Comparison of ENCODE assay signal across 18 cellular contexts in the genomic region with DNA sequence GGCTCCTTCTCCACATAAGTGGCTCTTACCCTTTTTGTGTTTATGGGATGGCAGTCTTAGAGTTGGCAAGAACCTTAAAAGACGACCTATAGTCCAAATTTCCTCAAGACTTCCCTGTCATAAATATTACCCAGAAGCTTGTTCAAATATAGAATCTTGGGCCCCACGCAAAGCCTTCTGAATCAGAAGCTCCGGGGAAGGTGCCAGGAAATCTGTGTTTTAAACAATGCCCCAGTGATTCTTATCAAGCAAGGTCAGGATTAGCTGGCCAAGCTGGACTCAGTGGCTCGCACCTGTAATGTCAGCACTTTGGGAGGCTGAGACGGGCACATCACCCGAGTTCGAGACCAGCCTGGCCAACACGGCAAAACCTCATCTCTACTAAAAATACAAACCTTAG.
A peak's percentile ranks its signal among the peaks of the same experiment; 100 is the strongest.
DNase-seq lines count a peak whose midpoint lies in the region; TF ChIP-seq lines count a peak whose summit lies in the region.
"Had no signal": no experiment of that assay in that cellular context is flagged by ENCODE, and none has a peak within 500 bp of the region (broad histone marks: within the 10 kb centered on the region; RNA-seq: fewer than 3 reads in every experiment).

No MANE protein-coding gene starts in this region.

- H3K4me3 ChIP-seq in mammary epithelial cell (replicated peaks in 1 of 3; ENCODE audit: insufficient read depth in 1 of 3, low read depth in 2 of 3, low read length in 3 of 3) (no peak overlapping the region), fibroblast of villous mesenchyme (ENCODE audit: low read depth, low read length) (no peak overlapping the region), stomach smooth muscle (ENCODE audit: low read length in 2 of 2) (no peak overlapping the region), testis (no peak overlapping the region)

- H3K27me3 ChIP-seq in mammary epithelial cell (ENCODE audit: insufficient read depth, low read length) (no peaks in the 10 kb centered on the region), stomach smooth muscle (ENCODE audit: control insufficient read depth in 1 of 2, insufficient read depth in 2 of 2, low read length in 2 of 2) (no peaks in the 10 kb centered on the region), testis (no peaks in the 10 kb centered on the region)

- DNase-seq in MCF 10A (ENCODE audit: unreplicated experiment) (peak; percentile 26), mammary epithelial cell (no peak), fibroblast of villous mesenchyme (ENCODE audit: low read depth) (peak; percentile 18), HPDE6-E6E7 (ENCODE audit: extremely low spot score) (no peak), NCI-H1694 treated with DMSO at 0.1 percent for 48 hours (lab: John Stamatoyannopoulos, UW) (no peak), testis (no peak)
- DNase-seq: 8988T; activated CD4-positive, CD25-positive, alpha-beta regulatory T cell treated with anti-CD3 and anti-CD28 coated beads, Interleukin-2, amount 50 U/mL, for 72 hours; activated gamma-delta T cell treated with Interleukin-2 at 50 U/mL for 16 hours; central memory CD4-positive, alpha-beta T cell; endodermal cell; left cardiac atrium; NCI-H187 treated with DMSO at 0.1 percent for 48 hours; NCI-H526 treated with DMSO at 0.1 percent for 48 hours; substantia nigra; SW 1271 had no signal

- dilution Hi-C loops in mammary epithelial cell (cut with HindIII; ENCODE audit: low sequenced_read_pairs) = no loop called here

- H3K9ac ChIP-seq in mammary epithelial cell (ENCODE audit: insufficient read depth, low read length) (no peak overlapping the region), stomach smooth muscle (ENCODE audit: low read length in 2 of 2) (no peak overlapping the region)

- no peak for TF ChIP-seq POLR2A in testis (IDR thresholded peaks at IDR 0.05)

- intact Hi-C loops in MCF 10A (cut with micrococcal nuclease) (no loop called here), mammary epithelial cell (cut with micrococcal nuclease) (no loop called here), testis (cut with DNase I; ENCODE audit: low total_unique reads) (no loop called here)

- peaks cover 5% of the 10 kb centered on the region for H3K79me2 ChIP-seq in mammary epithelial cell (ENCODE audit: insufficient read depth, low read length)

- no peaks in the 10 kb centered on the region for H4K20me1 ChIP-seq in mammary epithelial cell (ENCODE audit: insufficient read depth, low read length)

- BruUV-seq in MCF 10A (replicated peaks; lab: Mats Ljungman, UMichigan) (no TSS peak), mammary epithelial cell (replicated peaks; lab: Mats Ljungman, UMichigan) (no TSS peak)

- H3K36me3 ChIP-seq in mammary epithelial cell (ENCODE audit: insufficient read depth, low read length) (peaks cover 5% of the 10 kb centered on the region), stomach smooth muscle (ENCODE audit: control insufficient read depth in 2 of 2, insufficient read depth in 2 of 2, low read length in 2 of 2) (peaks cover 0 to 12% of the 10 kb centered on the region in 2 donors), testis (ENCODE audit: low read depth, missing control alignments) (no peaks in the 10 kb centered on the region)

- H3K4me1 ChIP-seq in mammary epithelial cell (ENCODE audit: insufficient read depth, low read length) = peaks cover 24% of the 10 kb centered on the region
- H3K4me1 ChIP-seq in stomach smooth muscle (ENCODE audit: control insufficient read depth, insufficient read depth, low read length) = peaks cover 47% of the 10 kb centered on the region
- H3K4me1 ChIP-seq in testis = no peaks in the 10 kb centered on the region

- H3K4me3 Mint-ChIP-seq in MCF 10A (ENCODE audit: unreplicated experiment) = no peak overlapping the region
- H3K4me3 Mint-ChIP-seq: endodermal cell had no signal

- peaks cover 39% of the 10 kb centered on the region for H3K36me3 Mint-ChIP-seq in MCF 10A (ENCODE audit: insufficient read depth, unreplicated experiment)

- in situ Hi-C loops in mammary epithelial cell (cut with MboI; ENCODE audit: low sequenced_read_pairs in 2 of 2) = no loop called here

- no peak overlapping the region for H3K4me2 ChIP-seq in mammary epithelial cell (ENCODE audit: insufficient read depth, low read depth, low read length)

- CTCF ChIA-PET in MCF 10A (lab: Yijun Ruan, JAX) = interaction anchor here (0.5 to 0.7 kb wide), 2 partner anchors 9 to 39 kb away, joined by 4 read pairs; no protein-coding TSS in a partner anchor
- CTCF ChIA-PET in mammary epithelial cell (lab: Charles Lee; ENCODE audit: low non-redundant PET) = no interaction called here

- peaks cover 15% of the 10 kb centered on the region for H3K4me1 Mint-ChIP-seq in MCF 10A (ENCODE audit: insufficient read depth, unreplicated experiment)

- TF ChIP-seq CTCF in MCF 10A (IDR thresholded peaks at IDR 0.05; ENCODE audit: unreplicated experiment) = no peak
- TF ChIP-seq CTCF in mammary epithelial cell (conservative IDR thresholded peaks at IDR 0.05 in 1 of 2, IDR thresholded peaks at IDR 0.05 in 1 of 2; ENCODE audit: extremely low read depth in 1 of 2, insufficient read depth in 1 of 2, low read depth in 1 of 2, low read length in 2 of 2) = no peak
- TF ChIP-seq CTCF in fibroblast of villous mesenchyme (IDR thresholded peaks at IDR 0.05; ENCODE audit: insufficient read depth, low read depth, low read length) = no peak
- no peak for TF ChIP-seq CTCF in testis (IDR thresholded peaks at IDR 0.05)

- no peak overlapping the region for H2AFZ ChIP-seq in mammary epithelial cell (ENCODE audit: low read depth, low read length)

- no peaks in the 10 kb centered on the region for H3K27me3 Mint-ChIP-seq in MCF 10A (ENCODE audit: insufficient read depth, unreplicated experiment)

- H3K9me3 ChIP-seq in mammary epithelial cell (replicated peaks; ENCODE audit: insufficient read depth, low read length) = no peaks in the 10 kb centered on the region
- H3K9me3 ChIP-seq in stomach smooth muscle (ENCODE audit: control insufficient read depth in 2 of 2, low read length in 2 of 2) = no peaks in the 10 kb centered on the region
- H3K9me3 ChIP-seq in testis = no peaks in the 10 kb centered on the region

- no peak overlapping the region for H3K27ac Mint-ChIP-seq in MCF 10A (ENCODE audit: low read depth, unreplicated experiment)
- H3K27ac Mint-ChIP-seq: endodermal cell had no signal

- POLR2A ChIA-PET in MCF 10A (lab: Yijun Ruan, JAX) = no interaction called here

- WGBS in mammary epithelial cell (ENCODE audit: low coverage, missing lambda C conversion rate) = 82% methylated on average over 7 of the region's 8 CpGs
- WGBS in testis, 2 donors = 87 to 89% methylated on average over 8 of the region's 8 CpGs

- H3K9me3 Mint-ChIP-seq in MCF 10A (ENCODE audit: unreplicated experiment) = no peaks in the 10 kb centered on the region
- H3K9me3 Mint-ChIP-seq: endodermal cell had no signal

- H3K27ac ChIP-seq in mammary epithelial cell (ENCODE audit: insufficient read depth, low read depth, low read length) (no peak overlapping the region), angular gyrus (ENCODE audit: low read depth, low read length) (peak overlapping the region; percentile 19), stomach smooth muscle (ENCODE audit: low read length) (peak overlapping the region; percentile 67), testis (no peak overlapping the region)

Comparison
In these comparisons a context has a peak if more than half of its experiments do, and no peak if none do; other contexts are left out.
1. DNase-seq: peak in MCF 10A (single experiment) and fibroblast of villous mesenchyme (single experiment); none in mammary epithelial cell (single experiment), HPDE6-E6E7 (single experiment), NCI-H1694 treated with DMSO at 0.1 percent for 48 hours (single experiment) and testis (single experiment).
2. H3K27ac ChIP-seq: peak in angular gyrus (single experiment) and stomach smooth muscle (single experiment); none in mammary epithelial cell (single experiment) and testis (0 of 2).